In the genomic region with DNA sequence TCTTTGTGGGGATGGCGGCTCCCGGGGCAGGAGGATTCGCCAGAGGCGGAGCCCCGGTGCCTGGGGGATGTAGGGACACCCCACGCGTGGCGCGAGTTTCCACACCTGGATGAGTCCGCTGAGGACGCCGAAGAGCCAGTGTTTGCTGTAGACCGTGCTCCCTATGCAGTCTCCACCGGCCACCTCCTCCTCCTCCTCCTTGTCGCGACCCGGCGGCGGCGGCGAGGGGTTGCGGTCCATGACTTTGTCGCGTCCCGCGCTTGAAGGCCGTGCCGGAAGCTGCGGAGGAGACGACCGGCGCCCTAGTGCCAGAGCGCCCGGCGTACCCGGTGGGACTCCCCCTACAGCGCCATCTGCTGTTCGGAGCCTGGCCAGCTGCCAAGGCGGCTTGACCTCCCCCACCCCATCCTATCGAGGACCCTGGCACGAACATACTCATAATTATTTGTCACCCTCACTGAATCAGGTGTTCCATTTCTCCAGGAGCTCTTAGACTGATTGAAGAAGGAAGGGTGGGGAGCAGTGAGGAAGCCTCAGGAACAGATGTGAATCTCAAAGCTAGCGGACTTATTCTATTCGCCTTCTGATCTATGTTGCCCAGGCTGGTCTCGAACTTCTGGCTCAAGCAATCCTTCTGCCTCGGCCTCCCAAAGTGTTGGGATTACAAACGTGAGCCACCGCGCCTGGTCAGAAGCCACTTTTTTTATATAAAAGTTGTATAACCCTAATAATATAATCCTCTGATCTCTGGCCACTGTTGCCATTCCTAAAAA, we compare ENCODE assay signal across 1 cellular context.
A peak's percentile ranks its signal among the peaks of the same experiment; 100 is the strongest.
TF ChIP-seq lines count a peak whose summit lies in the region.

A gene with protein sequence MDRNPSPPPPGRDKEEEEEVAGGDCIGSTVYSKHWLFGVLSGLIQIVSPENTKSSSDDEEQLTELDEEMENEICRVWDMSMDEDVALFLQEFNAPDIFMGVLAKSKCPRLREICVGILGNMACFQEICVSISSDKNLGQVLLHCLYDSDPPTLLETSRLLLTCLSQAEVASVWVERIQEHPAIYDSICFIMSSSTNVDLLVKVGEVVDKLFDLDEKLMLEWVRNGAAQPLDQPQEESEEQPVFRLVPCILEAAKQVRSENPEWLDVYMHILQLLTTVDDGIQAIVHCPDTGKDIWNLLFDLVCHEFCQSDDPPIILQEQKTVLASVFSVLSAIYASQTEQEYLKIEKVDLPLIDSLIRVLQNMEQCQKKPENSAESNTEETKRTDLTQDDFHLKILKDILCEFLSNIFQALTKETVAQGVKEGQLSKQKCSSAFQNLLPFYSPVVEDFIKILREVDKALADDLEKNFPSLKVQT (minus strand): TSS at position 281 of the 773 bp plus-strand sequence. CDS start 41 bp downstream, at position 240.

TF ChIP-seq in K562, 482 proteins besides CTCF, POLR2A, EP300 and RAD21 (continued from another document and continues in another):
- TF ChIP-seq, protein P1, sequence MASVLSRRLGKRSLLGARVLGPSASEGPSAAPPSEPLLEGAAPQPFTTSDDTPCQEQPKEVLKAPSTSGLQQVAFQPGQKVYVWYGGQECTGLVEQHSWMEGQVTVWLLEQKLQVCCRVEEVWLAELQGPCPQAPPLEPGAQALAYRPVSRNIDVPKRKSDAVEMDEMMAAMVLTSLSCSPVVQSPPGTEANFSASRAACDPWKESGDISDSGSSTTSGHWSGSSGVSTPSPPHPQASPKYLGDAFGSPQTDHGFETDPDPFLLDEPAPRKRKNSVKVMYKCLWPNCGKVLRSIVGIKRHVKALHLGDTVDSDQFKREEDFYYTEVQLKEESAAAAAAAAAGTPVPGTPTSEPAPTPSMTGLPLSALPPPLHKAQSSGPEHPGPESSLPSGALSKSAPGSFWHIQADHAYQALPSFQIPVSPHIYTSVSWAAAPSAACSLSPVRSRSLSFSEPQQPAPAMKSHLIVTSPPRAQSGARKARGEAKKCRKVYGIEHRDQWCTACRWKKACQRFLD (CRISPR knock-in tag; IDR thresholded peaks at IDR 0.05): peak; percentile 62; the same call in 1 of the 2 replicates
- peak; percentile 82 for TF ChIP-seq SAFB (IDR thresholded peaks at IDR 0.05; ENCODE audit: borderline replicate concordance, low read depth, low read length)
- TF ChIP-seq, protein P2, sequence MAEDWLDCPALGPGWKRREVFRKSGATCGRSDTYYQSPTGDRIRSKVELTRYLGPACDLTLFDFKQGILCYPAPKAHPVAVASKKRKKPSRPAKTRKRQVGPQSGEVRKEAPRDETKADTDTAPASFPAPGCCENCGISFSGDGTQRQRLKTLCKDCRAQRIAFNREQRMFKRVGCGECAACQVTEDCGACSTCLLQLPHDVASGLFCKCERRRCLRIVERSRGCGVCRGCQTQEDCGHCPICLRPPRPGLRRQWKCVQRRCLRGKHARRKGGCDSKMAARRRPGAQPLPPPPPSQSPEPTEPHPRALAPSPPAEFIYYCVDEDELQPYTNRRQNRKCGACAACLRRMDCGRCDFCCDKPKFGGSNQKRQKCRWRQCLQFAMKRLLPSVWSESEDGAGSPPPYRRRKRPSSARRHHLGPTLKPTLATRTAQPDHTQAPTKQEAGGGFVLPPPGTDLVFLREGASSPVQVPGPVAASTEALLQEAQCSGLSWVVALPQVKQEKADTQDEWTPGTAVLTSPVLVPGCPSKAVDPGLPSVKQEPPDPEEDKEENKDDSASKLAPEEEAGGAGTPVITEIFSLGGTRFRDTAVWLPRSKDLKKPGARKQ (CRISPR knock-in tag; IDR thresholded peaks at IDR 0.05): no peak
- 0 out of 2 replicates have a peak, but pooled peaks have one; percentile 58 for TF ChIP-seq ZNF197 (CRISPR knock-in tag; IDR thresholded peaks at IDR 0.05; ENCODE audit: low read depth)
- TF ChIP-seq HMGN3 (IDR thresholded peaks at IDR 0.05; ENCODE audit: borderline replicate concordance, extremely low read depth, insufficient read length, low read depth, low read length): peak; percentile 70
- TF ChIP-seq, protein P3, sequence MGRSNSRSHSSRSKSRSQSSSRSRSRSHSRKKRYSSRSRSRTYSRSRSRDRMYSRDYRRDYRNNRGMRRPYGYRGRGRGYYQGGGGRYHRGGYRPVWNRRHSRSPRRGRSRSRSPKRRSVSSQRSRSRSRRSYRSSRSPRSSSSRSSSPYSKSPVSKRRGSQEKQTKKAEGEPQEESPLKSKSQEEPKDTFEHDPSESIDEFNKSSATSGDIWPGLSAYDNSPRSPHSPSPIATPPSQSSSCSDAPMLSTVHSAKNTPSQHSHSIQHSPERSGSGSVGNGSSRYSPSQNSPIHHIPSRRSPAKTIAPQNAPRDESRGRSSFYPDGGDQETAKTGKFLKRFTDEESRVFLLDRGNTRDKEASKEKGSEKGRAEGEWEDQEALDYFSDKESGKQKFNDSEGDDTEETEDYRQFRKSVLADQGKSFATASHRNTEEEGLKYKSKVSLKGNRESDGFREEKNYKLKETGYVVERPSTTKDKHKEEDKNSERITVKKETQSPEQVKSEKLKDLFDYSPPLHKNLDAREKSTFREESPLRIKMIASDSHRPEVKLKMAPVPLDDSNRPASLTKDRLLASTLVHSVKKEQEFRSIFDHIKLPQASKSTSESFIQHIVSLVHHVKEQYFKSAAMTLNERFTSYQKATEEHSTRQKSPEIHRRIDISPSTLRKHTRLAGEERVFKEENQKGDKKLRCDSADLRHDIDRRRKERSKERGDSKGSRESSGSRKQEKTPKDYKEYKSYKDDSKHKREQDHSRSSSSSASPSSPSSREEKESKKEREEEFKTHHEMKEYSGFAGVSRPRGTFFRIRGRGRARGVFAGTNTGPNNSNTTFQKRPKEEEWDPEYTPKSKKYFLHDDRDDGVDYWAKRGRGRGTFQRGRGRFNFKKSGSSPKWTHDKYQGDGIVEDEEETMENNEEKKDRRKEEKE (IDR thresholded peaks at IDR 0.05; ENCODE audit: borderline replicate concordance in 1 of 2, control insufficient read depth in 1 of 2, low read depth in 2 of 2, low read length in 1 of 2): no peak
- peak; percentile 88 for TF ChIP-seq ESRRA (IDR thresholded peaks at IDR 0.05; ENCODE audit: borderline replicate concordance, low read depth)
- no peak for TF ChIP-seq ZNF232 (CRISPR knock-in tag; IDR thresholded peaks at IDR 0.05)
- TF ChIP-seq GABPB1 (CRISPR knock-in tag; IDR thresholded peaks at IDR 0.05): peak; percentile 90
- TF ChIP-seq, protein P4, sequence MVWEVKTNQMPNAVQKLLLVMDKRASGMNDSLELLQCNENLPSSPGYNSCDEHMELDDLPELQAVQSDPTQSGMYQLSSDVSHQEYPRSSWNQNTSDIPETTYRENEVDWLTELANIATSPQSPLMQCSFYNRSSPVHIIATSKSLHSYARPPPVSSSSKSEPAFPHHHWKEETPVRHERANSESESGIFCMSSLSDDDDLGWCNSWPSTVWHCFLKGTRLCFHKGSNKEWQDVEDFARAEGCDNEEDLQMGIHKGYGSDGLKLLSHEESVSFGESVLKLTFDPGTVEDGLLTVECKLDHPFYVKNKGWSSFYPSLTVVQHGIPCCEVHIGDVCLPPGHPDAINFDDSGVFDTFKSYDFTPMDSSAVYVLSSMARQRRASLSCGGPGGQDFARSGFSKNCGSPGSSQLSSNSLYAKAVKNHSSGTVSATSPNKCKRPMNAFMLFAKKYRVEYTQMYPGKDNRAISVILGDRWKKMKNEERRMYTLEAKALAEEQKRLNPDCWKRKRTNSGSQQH (CRISPR knock-in tag; IDR thresholded peaks at IDR 0.05): 0 out of 2 replicates have a peak, but pooled peaks have one; percentile 22
- TF ChIP-seq MYC (IDR thresholded peaks at IDR 0.05; ENCODE audit: low read depth, low read length): peak; percentile 79
- peak; percentile 86 for TF ChIP-seq MYC (CRISPR knock-in tag; IDR thresholded peaks at IDR 0.05; ENCODE audit: borderline replicate concordance, low read depth)
- TF ChIP-seq XRCC4 (IDR thresholded peaks at IDR 0.05; ENCODE audit: extremely low read depth, insufficient read depth, insufficient read length): no peak
- TF ChIP-seq CTBP1 (IDR thresholded peaks at IDR 0.05; ENCODE audit: borderline replicate concordance): peak; percentile 83; the same call in 1 of the 2 replicates
- 0 out of 4 replicates have a peak, but pooled peaks of 1 of the 2 experiments have one; percentile 14 for TF ChIP-seq SRF (CRISPR knock-in tag; IDR thresholded peaks at IDR 0.05)
- TF ChIP-seq, protein P5, sequence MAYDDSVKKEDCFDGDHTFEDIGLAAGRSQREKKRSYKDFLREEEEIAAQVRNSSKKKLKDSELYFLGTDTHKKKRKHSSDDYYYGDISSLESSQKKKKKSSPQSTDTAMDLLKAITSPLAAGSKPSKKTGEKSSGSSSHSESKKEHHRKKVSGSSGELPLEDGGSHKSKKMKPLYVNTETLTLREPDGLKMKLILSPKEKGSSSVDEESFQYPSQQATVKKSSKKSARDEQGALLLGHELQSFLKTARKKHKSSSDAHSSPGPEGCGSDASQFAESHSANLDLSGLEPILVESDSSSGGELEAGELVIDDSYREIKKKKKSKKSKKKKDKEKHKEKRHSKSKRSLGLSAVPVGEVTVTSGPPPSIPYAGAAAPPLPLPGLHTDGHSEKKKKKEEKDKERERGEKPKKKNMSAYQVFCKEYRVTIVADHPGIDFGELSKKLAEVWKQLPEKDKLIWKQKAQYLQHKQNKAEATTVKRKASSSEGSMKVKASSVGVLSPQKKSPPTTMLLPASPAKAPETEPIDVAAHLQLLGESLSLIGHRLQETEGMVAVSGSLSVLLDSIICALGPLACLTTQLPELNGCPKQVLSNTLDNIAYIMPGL (CRISPR knock-in tag; IDR thresholded peaks at IDR 0.05): peak; percentile 70
- TF ChIP-seq KAT8 (IDR thresholded peaks at IDR 0.05; ENCODE audit: low read depth): no peak
- no peak for TF ChIP-seq KAT2B (IDR thresholded peaks at IDR 0.05; ENCODE audit: low read depth, low read length)
- TF ChIP-seq POLR3G (IDR thresholded peaks at IDR 0.05; ENCODE audit: extremely low read depth, insufficient read length, insufficient replicate concordance): no peak
- TF ChIP-seq FOXJ3 (CRISPR knock-in tag; IDR thresholded peaks at IDR 0.05): no peak
- peak; percentile 82 for TF ChIP-seq C11orf30 (IDR thresholded peaks at IDR 0.05; ENCODE audit: low read depth)
- no peak for TF ChIP-seq DDX20 (tag; IDR thresholded peaks at IDR 0.05; ENCODE audit: low read depth)
- TF ChIP-seq BRD4 (IDR thresholded peaks at IDR 0.05): 0 out of 2 replicates have a peak, but pooled peaks have one; percentile 57
- TF ChIP-seq ARID2 (IDR thresholded peaks at IDR 0.05): no peak
- TF ChIP-seq ZNF707 (CRISPR knock-in tag; conservative IDR thresholded peaks at IDR 0.05): no peak
- no peak for TF ChIP-seq ZNF384 (IDR thresholded peaks at IDR 0.05; ENCODE audit: low read depth, low read length)
- peak; percentile 39; the same call in 1 of the 2 replicates for TF ChIP-seq CHD2 (IDR thresholded peaks at IDR 0.05; ENCODE audit: low read depth, low read length)
- TF ChIP-seq MED1 (CRISPR knock-in tag; IDR thresholded peaks at IDR 0.05; ENCODE audit: borderline replicate concordance): no peak
- TF ChIP-seq, protein P6, sequence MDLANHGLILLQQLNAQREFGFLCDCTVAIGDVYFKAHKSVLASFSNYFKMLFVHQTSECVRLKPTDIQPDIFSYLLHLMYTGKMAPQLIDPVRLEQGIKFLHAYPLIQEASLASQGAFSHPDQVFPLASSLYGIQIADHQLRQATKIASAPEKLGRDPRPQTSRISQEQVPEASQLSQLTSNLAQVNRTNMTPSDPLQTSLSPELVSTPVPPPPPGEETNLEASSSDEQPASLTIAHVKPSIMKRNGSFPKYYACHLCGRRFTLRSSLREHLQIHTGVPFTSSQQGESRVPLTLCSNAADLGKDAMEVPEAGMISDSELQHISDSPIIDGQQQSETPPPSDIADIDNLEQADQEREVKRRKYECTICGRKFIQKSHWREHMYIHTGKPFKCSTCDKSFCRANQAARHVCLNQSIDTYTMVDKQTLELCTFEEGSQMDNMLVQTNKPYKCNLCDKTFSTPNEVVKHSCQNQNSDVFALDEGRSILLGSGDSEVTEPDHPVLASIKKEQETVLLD (IDR thresholded peaks at IDR 0.05): peak; percentile 78
- peak; percentile 92 for TF ChIP-seq GABPA (tag; conservative IDR thresholded peaks at IDR 0.05; ENCODE audit: low read depth)
- TF ChIP-seq ZNF785 (CRISPR knock-in tag; IDR thresholded peaks at IDR 0.05): no peak
- peak; percentile 29; the same call in 1 of the 2 replicates for TF ChIP-seq EGR1 (conservative IDR thresholded peaks at IDR 0.05)
- TF ChIP-seq MAFF (IDR thresholded peaks at IDR 0.05; ENCODE audit: low read length): no peak
- TF ChIP-seq PCBP1 (IDR thresholded peaks at IDR 0.05; ENCODE audit: low read depth, low read length, poor library complexity, severe bottlenecking): peak; percentile 44
- no peak for TF ChIP-seq ZNF695 (CRISPR knock-in tag; IDR thresholded peaks at IDR 0.05)
- TF ChIP-seq SIN3A (IDR thresholded peaks at IDR 0.05; ENCODE audit: borderline replicate concordance in 2 of 2, control insufficient read depth in 1 of 2, low read depth in 2 of 2, low read length in 2 of 2): peak in 1 of 2 experiments; percentile 83; a peak in 2 of 4 replicates
- TF ChIP-seq RB1 (IDR thresholded peaks at IDR 0.05; ENCODE audit: low read depth): peak; percentile 94
- TF ChIP-seq ZNF146 (CRISPR knock-in tag; IDR thresholded peaks at IDR 0.05; ENCODE audit: unreplicated experiment): no peak
- no peak for TF ChIP-seq ZNF584 (CRISPR knock-in tag; IDR thresholded peaks at IDR 0.05; ENCODE audit: low read depth)
- TF ChIP-seq, protein P7, sequence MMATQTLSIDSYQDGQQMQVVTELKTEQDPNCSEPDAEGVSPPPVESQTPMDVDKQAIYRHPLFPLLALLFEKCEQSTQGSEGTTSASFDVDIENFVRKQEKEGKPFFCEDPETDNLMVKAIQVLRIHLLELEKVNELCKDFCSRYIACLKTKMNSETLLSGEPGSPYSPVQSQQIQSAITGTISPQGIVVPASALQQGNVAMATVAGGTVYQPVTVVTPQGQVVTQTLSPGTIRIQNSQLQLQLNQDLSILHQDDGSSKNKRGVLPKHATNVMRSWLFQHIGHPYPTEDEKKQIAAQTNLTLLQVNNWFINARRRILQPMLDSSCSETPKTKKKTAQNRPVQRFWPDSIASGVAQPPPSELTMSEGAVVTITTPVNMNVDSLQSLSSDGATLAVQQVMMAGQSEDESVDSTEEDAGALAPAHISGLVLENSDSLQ (IDR thresholded peaks at IDR 0.05): 0 out of 2 replicates have a peak, but pooled peaks have one; percentile 4
- peak in 1 of 2 experiments; percentile 11; a peak in 1 of 4 replicates for TF ChIP-seq FOXA3 (CRISPR knock-in tag; conservative IDR thresholded peaks at IDR 0.05 in 1 of 2, IDR thresholded peaks at IDR 0.05 in 1 of 2)
- TF ChIP-seq SAP30 (IDR thresholded peaks at IDR 0.05; ENCODE audit: borderline replicate concordance, insufficient read depth, low read depth, low read length, poor library complexity, severe bottlenecking): peak; percentile 87
- peak; percentile 87 for TF ChIP-seq HNRNPL (IDR thresholded peaks at IDR 0.05; ENCODE audit: low read depth, low read length)
- TF ChIP-seq ZNF212 (CRISPR knock-in tag; IDR thresholded peaks at IDR 0.05): no peak
- TF ChIP-seq HDAC2 (IDR thresholded peaks at IDR 0.05): 0 out of 2 replicates have a peak, but pooled peaks have one; percentile 42
- no peak for TF ChIP-seq ATF1 (CRISPR knock-in tag; IDR thresholded peaks at IDR 0.05)
- peak; percentile 59 for TF ChIP-seq ATF1 (tag; IDR thresholded peaks at IDR 0.05)
- TF ChIP-seq PTBP1 (IDR thresholded peaks at IDR 0.05; ENCODE audit: low read depth, low read length): peak; percentile 27; the same call in 1 of the 2 replicates
- TF ChIP-seq ZNF583 (CRISPR knock-in tag; IDR thresholded peaks at IDR 0.05): 0 out of 2 replicates have a peak, but pooled peaks have one; percentile 49
